In genomic region chr5:136080483-136081180, GRCh38 we compare ENCODE assay signal across 8 cellular contexts. TPM values are rescaled to one million over a fixed set of nuclear protein-coding genes. Genes with fewer than 3 reads are reported as not detected.
DNase-seq lines count a peak whose midpoint lies in the region; ATAC-seq and TF ChIP-seq lines count a peak whose summit lies in the region.

No MANE protein-coding gene starts in this region.

- H3K4me3 ChIP-seq in WI38 (ENCODE audit: low read depth, low read length) (peak overlapping the region; percentile 57), colonic mucosa (peak overlapping the region; percentile 26), liver (ENCODE audit: low read depth in 1 of 3, low read length in 3 of 3) (peak overlapping the region in 2 of 3 donors; percentile 1 to 12), SJCRH30 (no peak overlapping the region)

- H3K36me3 ChIP-seq in colonic mucosa (no peaks in the 10 kb centered on the region), liver (ENCODE audit: control insufficient read depth in 4 of 4, insufficient read depth in 3 of 4, low read depth in 1 of 4, low read length in 3 of 4) (no peaks in the 10 kb centered on the region), SJCRH30 (no peaks in the 10 kb centered on the region)

- peak overlapping the region; percentile 45 to 69 for H3K9ac ChIP-seq in colonic mucosa (ENCODE audit: low read depth in 2 of 2, low read length in 2 of 2)
- H3K9ac ChIP-seq in liver (ENCODE audit: low read depth in 1 of 2, low read length in 2 of 2): peak overlapping the region; percentile 45 to 47

- no peak for TF ChIP-seq CTCF in WI38 (IDR thresholded peaks at IDR 0.05; ENCODE audit: low read depth, low read length)
- TF ChIP-seq CTCF in colonic mucosa (IDR thresholded peaks at IDR 0.05): no peak
- no peak for TF ChIP-seq CTCF in liver (IDR thresholded peaks at IDR 0.05; ENCODE audit: low read depth, low read length, missing input control)

- intact Hi-C loops in colonic mucosa (cut with DNase I): loop anchor here (5.0 to 10.0 kb wide), 3 partner anchors 54 to 133 kb away; partner anchors contain the start of gene SMAD5

- peak; percentile 86 for DNase-seq in AG08396 (ENCODE audit: low spot score)
- DNase-seq in colonic mucosa: peak; percentile 98
- peak; percentile 68 for DNase-seq in stimulated activated CD4-positive, alpha-beta T cell treated with anti-CD3 and anti-CD28 coated beads, Interleukin-4, amount 100 ng/mL, for 24 hours
- DNase-seq in SJCRH30: no peak

- H3K4me1 ChIP-seq in colonic mucosa: peaks cover 5% of the 10 kb centered on the region
- H3K4me1 ChIP-seq in liver (ENCODE audit: control insufficient read depth in 4 of 4, insufficient read depth in 4 of 4, low read length in 3 of 4): peaks cover 2 to 31% (median 9%) of the 10 kb centered on the region in 4 donors
- peaks cover 7% of the 10 kb centered on the region for H3K4me1 ChIP-seq in SJCRH30

- H3K27ac ChIP-seq in colonic mucosa (peak overlapping the region; percentile 62), liver (ENCODE audit: low read depth in 1 of 2, low read length in 2 of 2) (peak overlapping the region; percentile 85 to 86), SJCRH30 (no peak overlapping the region)

- 44% methylated on average over 34 of the region's 34 CpGs for WGBS in liver

- H3K27me3 ChIP-seq in colonic mucosa (no peaks in the 10 kb centered on the region), liver (ENCODE audit: control insufficient read depth in 4 of 4, insufficient read depth in 4 of 4, low read length in 3 of 4) (no peaks in the 10 kb centered on the region), SJCRH30 (no peaks in the 10 kb centered on the region)

- peak in 1 of 2 donors; percentile 50 for TF ChIP-seq RAD21 in liver (IDR thresholded peaks at IDR 0.05)

- ATAC-seq in GM19351 (IDR thresholded peaks at IDR 0.05; ENCODE audit: unreplicated experiment) (peak; percentile 94), HG03432 (IDR thresholded peaks at IDR 0.05; ENCODE audit: unreplicated experiment) (peak; percentile 95)

- H3K9me3 ChIP-seq in colonic mucosa (no peaks in the 10 kb centered on the region), liver (ENCODE audit: control insufficient read depth in 4 of 4, low read length in 3 of 4) (no peaks in the 10 kb centered on the region), SJCRH30 (replicated peaks) (no peaks in the 10 kb centered on the region)

TF ChIP-seq in liver, 16 proteins besides CTCF, POLR2A, EP300 and RAD21:
- TF ChIP-seq TAF1 (conservative IDR thresholded peaks at IDR 0.05) (peak; percentile 61), MAX (IDR thresholded peaks at IDR 0.05) (peak; percentile 59), HNF4A (conservative IDR thresholded peaks at IDR 0.05) (peak; percentile 20 to 48), FOXA2 (IDR thresholded peaks at IDR 0.05) (no peak), SP1 (IDR thresholded peaks at IDR 0.05) (peak; percentile 46)
- TF ChIP-seq, protein P1, sequence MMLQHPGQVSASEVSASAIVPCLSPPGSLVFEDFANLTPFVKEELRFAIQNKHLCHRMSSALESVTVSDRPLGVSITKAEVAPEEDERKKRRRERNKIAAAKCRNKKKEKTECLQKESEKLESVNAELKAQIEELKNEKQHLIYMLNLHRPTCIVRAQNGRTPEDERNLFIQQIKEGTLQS (IDR thresholded peaks at IDR 0.05): peak; percentile 100
- TF ChIP-seq, protein P2, sequence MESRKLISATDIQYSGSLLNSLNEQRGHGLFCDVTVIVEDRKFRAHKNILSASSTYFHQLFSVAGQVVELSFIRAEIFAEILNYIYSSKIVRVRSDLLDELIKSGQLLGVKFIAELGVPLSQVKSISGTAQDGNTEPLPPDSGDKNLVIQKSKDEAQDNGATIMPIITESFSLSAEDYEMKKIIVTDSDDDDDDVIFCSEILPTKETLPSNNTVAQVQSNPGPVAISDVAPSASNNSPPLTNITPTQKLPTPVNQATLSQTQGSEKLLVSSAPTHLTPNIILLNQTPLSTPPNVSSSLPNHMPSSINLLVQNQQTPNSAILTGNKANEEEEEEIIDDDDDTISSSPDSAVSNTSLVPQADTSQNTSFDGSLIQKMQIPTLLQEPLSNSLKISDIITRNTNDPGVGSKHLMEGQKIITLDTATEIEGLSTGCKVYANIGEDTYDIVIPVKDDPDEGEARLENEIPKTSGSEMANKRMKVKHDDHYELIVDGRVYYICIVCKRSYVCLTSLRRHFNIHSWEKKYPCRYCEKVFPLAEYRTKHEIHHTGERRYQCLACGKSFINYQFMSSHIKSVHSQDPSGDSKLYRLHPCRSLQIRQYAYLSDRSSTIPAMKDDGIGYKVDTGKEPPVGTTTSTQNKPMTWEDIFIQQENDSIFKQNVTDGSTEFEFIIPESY (IDR thresholded peaks at IDR 0.05): no peak

RNA-seq across cellular contexts. Expression of gene TGFBI, which starts 51.8 kb away (rescaled TPM):
- 10 to 100 TPM; 47.5 to 63.3 TPM for total RNA-seq in colonic mucosa
- total RNA-seq in liver: 100 to 1,000 TPM in 1 of 2 donors, 10 to 100 TPM in 1; 45.2 to 144 TPM
- 10 to 100 TPM; 33.7 to 43.0 TPM for polyA plus RNA-seq in liver
- 4.8 TPM in 2 replicates for total RNA-seq in SJCRH30 (2014; rRNA removed; shearing (Covaris generic))

RNA-seq across cellular contexts. Expression of gene SMAD5, which starts 52.0 kb away (rescaled TPM):
- total RNA-seq in colonic mucosa (10 to 100 TPM; 51.9 to 64.1 TPM), liver (10 to 100 TPM; 16.2 to 42.0 TPM)
- 10 to 100 TPM in 1 of 2 donors, 1 to 10 TPM in 1; 5.9 to 16.5 TPM for polyA plus RNA-seq in liver
- 63.4 and 79.5 TPM in 2 replicates for total RNA-seq in SJCRH30 (2014; rRNA removed; shearing (Covaris generic))

Comparison
In these comparisons a context has a peak if more than half of its experiments do, and no peak if none do; other contexts are left out.
1. DNase-seq: peak in AG08396 (single experiment), colonic mucosa (single experiment) and stimulated activated CD4-positive, alpha-beta T cell treated with anti-CD3 and anti-CD28 coated beads, Interleukin-4, amount 100 ng/mL, for 24 hours (single experiment); none in SJCRH30 (0 of 2).